ENCODE assay signal across 19 cellular contexts in genomic region chr3:12076666-12077065, GRCh38.
DNase-seq lines count a peak whose midpoint lies in the region; ATAC-seq and TF ChIP-seq lines count a peak whose summit lies in the region.
"Had no signal": no experiment of that assay in that cellular context is flagged by ENCODE, and none has a peak within 500 bp of the region (broad histone marks: within the 10 kb centered on the region; RNA-seq: fewer than 3 reads in every experiment).

No MANE protein-coding gene starts in this region.

- no peak for ATAC-seq in GM23338
- ATAC-seq in naive thymus-derived CD8-positive, alpha-beta T cell, result no peak
- ATAC-seq: A549; CD8-positive, alpha-beta T cell had no signal

- no peaks in the 10 kb centered on the region for H3K9me2 ChIP-seq in GM23338 (ENCODE audit: insufficient read depth)

- POLR2A ChIA-PET in naive thymus-derived CD8-positive, alpha-beta T cell (lab: Charles Lee), result no interaction called here

- no peak overlapping the region for H4K8ac ChIP-seq in mesendoderm (ENCODE audit: low read depth, low read length)

- H3K4me3 Mint-ChIP-seq in GM23338, result no peak overlapping the region
- no peak overlapping the region for H3K4me3 Mint-ChIP-seq in naive thymus-derived CD8-positive, alpha-beta T cell
- H3K4me3 Mint-ChIP-seq: B cell; CD4-positive, alpha-beta T cell; CD8-positive, alpha-beta T cell had no signal

- H3K27ac Mint-ChIP-seq in GM23338, result no peak overlapping the region
- H3K27ac Mint-ChIP-seq in naive thymus-derived CD8-positive, alpha-beta T cell, result no peak overlapping the region
- H3K27ac Mint-ChIP-seq: B cell; CD4-positive, alpha-beta T cell; CD8-positive, alpha-beta T cell had no signal

- no peaks in the 10 kb centered on the region for H3K79me1 ChIP-seq in mesendoderm (ENCODE audit: low read length)

- H3F3A ChIP-seq in GM23338 (replicated peaks; ENCODE audit: low read depth), result no peaks in the 10 kb centered on the region

- H3K4me3 ChIP-seq in mesendoderm (ENCODE audit: low read length), result no peak overlapping the region
- H3K4me3 ChIP-seq in GM23338, result no peak overlapping the region
- H3K4me3 ChIP-seq: A549; BLaER1 treated with 17β-estradiol and CSF1 and Interleukin-3, amounts not matched to agents 10 nM and 100 nM had no signal

- no peak overlapping the region for H2AK5ac ChIP-seq in mesendoderm (ENCODE audit: low read length)

- TF ChIP-seq CTCF in GM23338 (conservative IDR thresholded peaks at IDR 0.05; ENCODE audit: low read depth in 2 of 2), result no peak

- H3K18ac ChIP-seq in mesendoderm (ENCODE audit: low read length), result no peak overlapping the region

- H3K4me2 ChIP-seq in mesendoderm (ENCODE audit: low read length), result no peak overlapping the region
- H3K4me2 ChIP-seq in GM23338, result no peak overlapping the region
- H3K4me2 ChIP-seq: A549; BLaER1 treated with 17β-estradiol and CSF1 and Interleukin-3, amounts not matched to agents 10 nM and 100 nM had no signal

- H4K20me1 ChIP-seq in GM23338 (replicated peaks; ENCODE audit: insufficient read depth), result peaks cover 3% of the 10 kb centered on the region; the same call in 1 of the 2 replicates
- H4K20me1 ChIP-seq: BLaER1 treated with 17β-estradiol and CSF1 and Interleukin-3, amounts not matched to agents 10 nM and 100 nM had no signal

- no peak overlapping the region for H2BK15ac ChIP-seq in mesendoderm (replicated peaks; ENCODE audit: low read depth)

- H3K4me1 Mint-ChIP-seq in GM23338, result peaks cover 10% of the 10 kb centered on the region; the same call in 2 of the 3 replicates
- no peaks in the 10 kb centered on the region for H3K4me1 Mint-ChIP-seq in naive thymus-derived CD8-positive, alpha-beta T cell
- H3K4me1 Mint-ChIP-seq: B cell had no signal

- H4K5ac ChIP-seq in mesendoderm (ENCODE audit: low read length), result no peak overlapping the region

- no peak overlapping the region for H3K56ac ChIP-seq in mesendoderm (ENCODE audit: low read length)

- H3K4ac ChIP-seq in mesendoderm (ENCODE audit: low read depth, low read length), result no peak overlapping the region

- DNase-seq in NCI-H2171 treated with DMSO at 0.1 percent for 48 hours (lab: John Stamatoyannopoulos, UW) (peak; percentile 40), NCI-H2171 (lab: John Stamatoyannopoulos, UW) (no peak), NCI-H82 (lab: John Stamatoyannopoulos, UW) (peak; percentile 55), mesendoderm (peak; percentile 69), GM23338 (ENCODE audit: low spot score) (no peak), putamen (ENCODE audit: low spot score) (no peak)
- no peak for DNase-seq in naive thymus-derived CD8-positive, alpha-beta T cell
- DNase-seq: AML-193; Caco-2; Calu3; CD4-positive, alpha-beta T cell; CD8-positive, alpha-beta T cell; DMS79 treated with DMSO at 0.1 percent for 48 hours; GF-D8 had no signal

- H3K36me3 Mint-ChIP-seq in GM23338 (ENCODE audit: low read depth), result no peaks in the 10 kb centered on the region
- no peaks in the 10 kb centered on the region for H3K36me3 Mint-ChIP-seq in naive thymus-derived CD8-positive, alpha-beta T cell
- H3K36me3 Mint-ChIP-seq: CD8-positive, alpha-beta T cell had no signal

- no peak overlapping the region for H3K23ac ChIP-seq in mesendoderm (ENCODE audit: low read length)

- H3K9ac ChIP-seq in mesendoderm (ENCODE audit: low read length), result no peak overlapping the region
- H3K9ac ChIP-seq: BLaER1 treated with 17β-estradiol and CSF1 and Interleukin-3, amounts not matched to agents 10 nM and 100 nM had no signal

- no peaks in the 10 kb centered on the region for H3K9me3 Mint-ChIP-seq in GM23338
- no peaks in the 10 kb centered on the region for H3K9me3 Mint-ChIP-seq in naive thymus-derived CD8-positive, alpha-beta T cell
- H3K9me3 Mint-ChIP-seq: CD4-positive, alpha-beta T cell; CD8-positive, alpha-beta T cell had no signal

- H3K79me2 ChIP-seq in mesendoderm (ENCODE audit: control insufficient read depth, insufficient read depth, low read length), result no peaks in the 10 kb centered on the region
- no peaks in the 10 kb centered on the region; the same call in none of the 2 replicates for H3K79me2 ChIP-seq in GM23338 (replicated peaks; ENCODE audit: insufficient read depth)

- H2BK5ac ChIP-seq in mesendoderm (ENCODE audit: low read length), result no peak overlapping the region

- no peak overlapping the region for H3K27ac ChIP-seq in mesendoderm (ENCODE audit: low read depth, low read length)
- no peak overlapping the region for H3K27ac ChIP-seq in GM23338 (ENCODE audit: low read depth)
- H3K27ac ChIP-seq: 22Rv1; A549; BLaER1 treated with 17β-estradiol and CSF1 and Interleukin-3, amounts not matched to agents 10 nM and 100 nM; C4-2B had no signal

- H3K4me1 ChIP-seq in mesendoderm (ENCODE audit: control insufficient read depth, low read depth, low read length), result peaks cover 2% of the 10 kb centered on the region
- peaks cover 10% of the 10 kb centered on the region; the same call in 1 of the 2 replicates for H3K4me1 ChIP-seq in GM23338 (ENCODE audit: insufficient read depth)
- H3K4me1 ChIP-seq: A549; BLaER1 treated with 17β-estradiol and CSF1 and Interleukin-3, amounts not matched to agents 10 nM and 100 nM; Caco-2 had no signal

- H2AFZ ChIP-seq in GM23338, result no peak overlapping the region

- H3K27me3 ChIP-seq in mesendoderm (ENCODE audit: insufficient read depth, low read length, poor library complexity) (no peaks in the 10 kb centered on the region), GM23338 (ENCODE audit: insufficient read depth) (no peaks in the 10 kb centered on the region)
- H3K27me3 ChIP-seq: BLaER1 treated with 17β-estradiol and CSF1 and Interleukin-3, amounts not matched to agents 10 nM and 100 nM had no signal

- no peaks in the 10 kb centered on the region for H3K27me3 Mint-ChIP-seq in GM23338 (ENCODE audit: insufficient read depth, low read depth, poor library complexity)
- peaks cover 3 to 19% (median 11%) of the 10 kb centered on the region in 5 donors for H3K27me3 Mint-ChIP-seq in naive thymus-derived CD8-positive, alpha-beta T cell

- H2BK120ac ChIP-seq in mesendoderm (ENCODE audit: low read depth, low read length), result no peak overlapping the region

- no peaks in the 10 kb centered on the region for H3K36me3 ChIP-seq in mesendoderm (ENCODE audit: control insufficient read depth, insufficient read depth, low read length)
- H3K36me3 ChIP-seq in GM23338 (ENCODE audit: insufficient read depth), result no peaks in the 10 kb centered on the region
- H3K36me3 ChIP-seq: BLaER1 treated with 17β-estradiol and CSF1 and Interleukin-3, amounts not matched to agents 10 nM and 100 nM had no signal

TF ChIP-seq in GM23338, 12 proteins besides CTCF, POLR2A, EP300 and RAD21:
- no peak for TF ChIP-seq REST (IDR thresholded peaks at IDR 0.05; ENCODE audit: unreplicated experiment)
- no peak for TF ChIP-seq ZNF114 (CRISPR knock-in tag; IDR thresholded peaks at IDR 0.05)
- TF ChIP-seq JUNB (IDR thresholded peaks at IDR 0.05; ENCODE audit: unreplicated experiment), result no peak

Comparison
In these comparisons a context has a peak if more than half of its experiments do, and no peak if none do; other contexts are left out.
1. DNase-seq: peak in NCI-H2171 treated with DMSO at 0.1 percent for 48 hours (single experiment), NCI-H82 (single experiment) and mesendoderm (single experiment); none in NCI-H2171 (single experiment), GM23338 (single experiment), putamen (single experiment) and naive thymus-derived CD8-positive, alpha-beta T cell (0 of 10).